1 cellular context compared by ENCODE assay signal in genomic region chr1:235673981-235674380, GRCh38.
TF ChIP-seq lines count a peak whose summit lies in the region.

No MANE protein-coding gene starts in this region.

TF ChIP-seq in GM23338, 12 proteins besides CTCF, POLR2A, EP300 and RAD21 (continued from another document):
- no peak for TF ChIP-seq ZNF462 (CRISPR knock-in tag; IDR thresholded peaks at IDR 0.05)
- no peak for TF ChIP-seq ETS1 (IDR thresholded peaks at IDR 0.05)
- no peak for TF ChIP-seq STAT1 (IDR thresholded peaks at IDR 0.05; ENCODE audit: unreplicated experiment)
- no peak for TF ChIP-seq REST (IDR thresholded peaks at IDR 0.05; ENCODE audit: unreplicated experiment)
- TF ChIP-seq EZH2 (IDR thresholded peaks at IDR 0.05; ENCODE audit: low read depth, unreplicated experiment): no peak
- no peak for TF ChIP-seq POLR2AphosphoS5 (IDR thresholded peaks at IDR 0.05; ENCODE audit: low read depth)
- TF ChIP-seq CREB1 (CRISPR knock-in tag; IDR thresholded peaks at IDR 0.05; ENCODE audit: low read depth): no peak
- no peak for TF ChIP-seq EZH2phosphoT487 (IDR thresholded peaks at IDR 0.05; ENCODE audit: unreplicated experiment)
- no peak for TF ChIP-seq ZNF331 (CRISPR knock-in tag; IDR thresholded peaks at IDR 0.05; ENCODE audit: low read depth)
